Comparison of ENCODE assay signal across 12 cellular contexts in the genomic region with DNA sequence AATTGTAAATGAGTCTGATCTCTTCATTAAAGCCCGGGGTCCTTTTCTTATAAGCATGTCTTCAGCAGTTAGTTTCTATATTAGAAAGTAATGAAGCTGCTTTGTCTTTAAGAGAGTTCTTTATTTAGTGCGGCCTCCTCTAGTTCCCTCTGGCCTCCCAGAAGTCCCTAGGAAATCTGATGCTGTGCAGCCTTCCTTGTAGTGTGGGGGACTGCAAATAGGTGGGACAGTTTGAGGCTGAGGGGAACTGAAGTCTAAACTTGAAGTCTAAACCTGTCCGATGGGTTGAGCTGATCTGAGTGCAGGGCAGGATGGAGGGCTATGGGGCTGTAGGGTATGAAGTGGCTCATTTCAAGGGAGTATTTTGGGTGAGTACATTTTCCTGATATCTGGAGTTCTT. TPM values are rescaled to one million over a fixed set of nuclear protein-coding genes. Genes with fewer than 3 reads are reported as not detected.
DNase-seq lines count a peak whose midpoint lies in the region; TF ChIP-seq lines count a peak whose summit lies in the region.
"Had no signal": no experiment of that assay in that cellular context is flagged by ENCODE, and none has a peak within 500 bp of the region (broad histone marks: within the 10 kb centered on the region; RNA-seq: fewer than 3 reads in every experiment).

No MANE protein-coding gene starts in this region.

- no peak for TF ChIP-seq EP300 in stomach (IDR thresholded peaks at IDR 0.05)

- DNase-seq in NCI-H82 (lab: John Stamatoyannopoulos, UW) (peak; percentile 31), NCI-H82 treated with DMSO at 0.1 percent for 48 hours (lab: John Stamatoyannopoulos, UW; ENCODE audit: unreplicated experiment) (no peak), adrenal gland (peak in 1 of 7 donors; percentile 13), iris pigment epithelial cell (ENCODE audit: low read depth) (peak; percentile 34), stomach (no peak), NCI-H774 (lab: John Stamatoyannopoulos, UW) (no peak)
- no peak for DNase-seq in stimulated activated CD4-positive, alpha-beta T cell treated with anti-CD3 and anti-CD28 coated beads, Interleukin-2, amount 100 ng/mL, for 24 hours
- no peak for DNase-seq in stimulated activated CD4-positive, alpha-beta T cell treated with anti-CD3 and anti-CD28 coated beads, Interleukin-4, amount 100 ng/mL, for 1 hour
- DNase-seq: 8988T; activated CD4-positive, alpha-beta T cell treated with anti-CD3 and anti-CD28 coated beads for 1 hour; effector memory CD4-positive, alpha-beta T cell; NCI-H187 treated with DMSO at 0.1 percent for 48 hours had no signal

- peaks cover 55 to 68% of the 10 kb centered on the region in 2 donors for H3K4me1 ChIP-seq in adrenal gland (replicated peaks in 1 of 2)
- peaks cover 42 to 69% (median 51%) of the 10 kb centered on the region in 4 donors for H3K4me1 ChIP-seq in stomach

- H3K36me3 ChIP-seq in adrenal gland (replicated peaks in 1 of 2): no peaks in the 10 kb centered on the region
- no peaks in the 10 kb centered on the region for H3K36me3 ChIP-seq in stomach

- H3K9me3 ChIP-seq in adrenal gland (replicated peaks in 1 of 3) (no peaks in the 10 kb centered on the region), stomach (no peaks in the 10 kb centered on the region)

- H3K27me3 ChIP-seq in adrenal gland (no peaks in the 10 kb centered on the region), stomach (peaks cover 0 to 23% (median 0%) of the 10 kb centered on the region in 3 donors)

- WGBS in adrenal gland, 4 donors: 27 to 45% (median 39%) methylated on average over 3 of the region's 3 CpGs
- WGBS in stomach, 5 donors: 29 to 45% (median 32%) methylated on average over 3 of the region's 3 CpGs

- intact Hi-C loops in adrenal gland (cut with DNase I): no loop called here
- intact Hi-C loops in stomach (cut with DNase I; ENCODE audit: low total_unique reads): no loop called here

- TF ChIP-seq CTCF in adrenal gland (IDR thresholded peaks at IDR 0.05) (no peak), stomach (IDR thresholded peaks at IDR 0.05) (no peak)

- H3K27ac ChIP-seq in adrenal gland: peak overlapping the region; percentile 11 to 97 (median 93)
- H3K27ac ChIP-seq in stomach: peak overlapping the region in 4 of 5 donors; percentile 83 to 88 (median 86)

- H3K4me3 ChIP-seq in adrenal gland (peak overlapping the region in 2 of 4 donors; percentile 13 to 97), stomach (peak overlapping the region in 3 of 4 donors; percentile 75 to 90 (median 77))

- TF ChIP-seq POLR2A in adrenal gland (IDR thresholded peaks at IDR 0.05) (no peak), stomach (IDR thresholded peaks at IDR 0.05) (no peak)

RNA-seq across cellular contexts. Expression of a gene that starts 1.4 kb away (rescaled TPM):
- 100 to 1,000 TPM in 4 of 8 donors, 10 to 100 TPM in 4; 68.4 to 147 (median 98.2) TPM for total RNA-seq in adrenal gland
- 10 to 100 TPM; 53.4 to 100.0 (median 78.7) TPM for polyA plus RNA-seq in adrenal gland
- total RNA-seq in stomach: 100 to 1,000 TPM in 1 of 5 donors, 10 to 100 TPM in 4; 24.4 to 185 (median 34.4) TPM
- polyA plus RNA-seq in stomach: 10 to 100 TPM; 10.4 to 33.9 (median 19.3) TPM

RNA-seq across cellular contexts. Expression of a gene that starts 52.4 kb away (rescaled TPM):
- total RNA-seq in adrenal gland: 100 to 1,000 TPM; 100 to 197 (median 127) TPM
- polyA plus RNA-seq in adrenal gland: 100 to 1,000 TPM in 1 of 3 donors, 10 to 100 TPM in 2; 26.5 to 169 (median 28.7) TPM
- total RNA-seq in stomach: 100 to 1,000 TPM in 4 of 5 donors, 10 to 100 TPM in 1; 58.8 to 228 (median 127) TPM
- 10 to 100 TPM; 41.4 to 73.4 (median 45.5) TPM for polyA plus RNA-seq in stomach

Comparison
In these comparisons a context has a peak if more than half of its experiments do, and no peak if none do; other contexts are left out.
1. DNase-seq: peak in NCI-H82 (single experiment) and iris pigment epithelial cell (single experiment); none in NCI-H82 treated with DMSO at 0.1 percent for 48 hours (single experiment), stomach (single experiment), stimulated activated CD4-positive, alpha-beta T cell treated with anti-CD3 and anti-CD28 coated beads, Interleukin-2, amount 100 ng/mL, for 24 hours (0 of 2), stimulated activated CD4-positive, alpha-beta T cell treated with anti-CD3 and anti-CD28 coated beads, Interleukin-4, amount 100 ng/mL, for 1 hour (single experiment) and NCI-H774 (single experiment).